In the genomic region with DNA sequence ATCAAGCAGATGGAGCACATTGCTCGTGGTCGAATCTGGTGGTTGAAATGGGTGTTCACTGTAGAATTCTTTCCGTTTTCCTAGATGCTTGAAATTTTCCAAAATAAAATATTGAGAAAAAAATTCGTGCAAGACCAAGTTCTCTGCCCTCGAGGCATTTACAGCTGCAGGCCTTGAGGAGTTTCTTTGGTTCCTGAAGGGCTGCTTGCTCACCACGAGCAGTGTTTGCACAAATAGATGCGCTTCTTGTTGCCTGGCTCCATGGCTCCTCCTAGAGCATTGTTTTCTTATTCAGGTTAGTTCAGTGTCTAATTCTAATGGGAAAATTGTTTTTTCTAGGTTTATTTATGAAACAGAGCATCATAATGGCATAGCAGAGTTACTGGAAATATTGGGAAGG, we compare ENCODE assay signal across 10 cellular contexts.
DNase-seq lines count a peak whose midpoint lies in the region; ATAC-seq, FAIRE-seq and TF ChIP-seq lines count a peak whose summit lies in the region.
"Had no signal": no experiment of that assay in that cellular context is flagged by ENCODE, and none has a peak within 500 bp of the region (broad histone marks: within the 10 kb centered on the region; RNA-seq: fewer than 3 reads in every experiment).

No MANE protein-coding gene starts in this region.

- CTCF ChIA-PET in activated B cell treated with CpG ODN at 0.5 μM for 24 hours (lab: Charles Lee), result interaction anchor here (2.6 kb wide), 1 partner anchor 119 kb away, joined by 13 read pairs; no protein-coding TSS in a partner anchor

- POLR2A ChIA-PET in activated B cell treated with CpG ODN at 0.5 μM for 24 hours (lab: Charles Lee), result interaction anchor here (0.7 kb wide), 1 partner anchor 128 kb away, joined by 6 read pairs; no protein-coding TSS in a partner anchor

- H3K27me3 Mint-ChIP-seq in activated B cell treated with CpG ODN at 0.5 μM for 24 hours (no peaks in the 10 kb centered on the region), immature natural killer cell (ENCODE audit: low read depth in 3 of 3) (peaks cover 0 to 6% (median 5%) of the 10 kb centered on the region in 3 donors)
- H3K27me3 Mint-ChIP-seq: activated CD4-positive, alpha-beta T cell treated with anti-CD3 and anti-CD28 coated beads, Interleukin-2, amount 10 ng/mL, durations not matched to agents 24 days and 14 days had no signal

- peaks cover 81% of the 10 kb centered on the region for H3K36me3 Mint-ChIP-seq in activated B cell treated with CpG ODN at 0.5 μM for 24 hours (ENCODE audit: low read depth)
- H3K36me3 Mint-ChIP-seq in immature natural killer cell, result peaks cover 12 to 52% (median 16%) of the 10 kb centered on the region in 3 donors

- ATAC-seq in activated B cell treated with CpG ODN at 0.5 μM for 24 hours (ENCODE audit: low read depth) (no peak), HG03039 (IDR thresholded peaks at IDR 0.05; ENCODE audit: unreplicated experiment) (no peak), GM19395 (IDR thresholded peaks at IDR 0.05; ENCODE audit: unreplicated experiment) (no peak)

- H3K27ac Mint-ChIP-seq in activated B cell treated with CpG ODN at 0.5 μM for 24 hours (peak overlapping the region; percentile 35), immature natural killer cell (peak overlapping the region; percentile 41 to 83 (median 62))

- H3K27me3 ChIP-seq in BE2C, result no peaks in the 10 kb centered on the region
- H3K27me3 ChIP-seq: Peyer's patch had no signal

- no peak overlapping the region for H3K4me3 Mint-ChIP-seq in activated B cell treated with CpG ODN at 0.5 μM for 24 hours
- H3K4me3 Mint-ChIP-seq in immature natural killer cell, result no peak overlapping the region
- H3K4me3 Mint-ChIP-seq: activated CD4-positive, alpha-beta T cell treated with anti-CD3 and anti-CD28 coated beads, Interleukin-2, amount 10 ng/mL, durations not matched to agents 24 days and 14 days had no signal

- H3K4me1 Mint-ChIP-seq in activated B cell treated with CpG ODN at 0.5 μM for 24 hours (no peaks in the 10 kb centered on the region), immature natural killer cell (peaks cover 1 to 9% of the 10 kb centered on the region in 2 donors)
- H3K4me1 Mint-ChIP-seq: activated CD4-positive, alpha-beta T cell treated with anti-CD3 and anti-CD28 coated beads, Interleukin-2, amount 10 ng/mL, durations not matched to agents 24 days and 14 days had no signal

- H3K4me1 ChIP-seq in BE2C, result no peaks in the 10 kb centered on the region; the same call in 1 of the 2 replicates
- H3K4me1 ChIP-seq: Peyer's patch had no signal

- DNase-seq in BE2C (no peak), GM18507 (ENCODE audit: extremely low spot score, insufficient read length, low read depth) (no peak), activated B cell treated with CpG ODN at 0.5 μM for 24 hours (no peak), immature natural killer cell (no peak), DMS114 treated with DMSO at 0.1 percent for 48 hours (lab: John Stamatoyannopoulos, UW; ENCODE audit: unreplicated experiment) (no peak), NCI-H2227 treated with DMSO at 0.1 percent for 48 hours (lab: John Stamatoyannopoulos, UW) (no peak)
- DNase-seq: activated CD4-positive, alpha-beta T cell treated with anti-CD3 and anti-CD28 coated beads, Interleukin-2, amount 10 ng/mL, durations not matched to agents 24 days and 14 days had no signal

- intact Hi-C loops in activated B cell treated with CpG ODN at 0.5 μM for 24 hours (cut with micrococcal nuclease), result loop anchor here (1.0 to 5.0 kb wide), 3 partner anchors 47 to 183 kb away; no protein-coding TSS in a partner anchor

- no peak overlapping the region for H3K4me3 ChIP-seq in BE2C (ENCODE audit: low read depth, low read length)
- H3K4me3 ChIP-seq: Peyer's patch had no signal

- no peaks in the 10 kb centered on the region for H3K9me3 Mint-ChIP-seq in activated B cell treated with CpG ODN at 0.5 μM for 24 hours
- H3K9me3 Mint-ChIP-seq in immature natural killer cell, result no peaks in the 10 kb centered on the region
- H3K9me3 Mint-ChIP-seq: activated CD4-positive, alpha-beta T cell treated with anti-CD3 and anti-CD28 coated beads, Interleukin-2, amount 10 ng/mL, durations not matched to agents 24 days and 14 days had no signal

- no peaks in the 10 kb centered on the region; the same call in 1 of the 2 replicates for H3K9me3 ChIP-seq in BE2C
- H3K9me3 ChIP-seq: Peyer's patch had no signal

- peak; percentile 26 for FAIRE-seq in GM18507 (lab: Jason Lieb, UNC)

- peaks cover 74% of the 10 kb centered on the region for H3K36me3 ChIP-seq in BE2C

- peak; percentile 57 for TF ChIP-seq CTCF in BE2C (IDR thresholded peaks at IDR 0.05; ENCODE audit: low read depth, low read length)
- no peak for TF ChIP-seq CTCF in activated B cell treated with CpG ODN at 0.5 μM for 24 hours (IDR thresholded peaks at IDR 0.05)
